12 cellular contexts compared by ENCODE assay signal in genomic region chr12:131927110-131928079, GRCh38. TPM values are rescaled to one million over a fixed set of nuclear protein-coding genes. Genes with fewer than 3 reads are reported as not detected.
DNase-seq lines count a peak whose midpoint lies in the region; ATAC-seq lines count a peak whose summit lies in the region.
"Had no signal": no experiment of that assay in that cellular context is flagged by ENCODE, and none has a peak within 500 bp of the region (broad histone marks: within the 10 kb centered on the region; RNA-seq: fewer than 3 reads in every experiment).

No MANE protein-coding gene starts in this region.

- peak overlapping the region; percentile 28 to 31 for H2BK12ac ChIP-seq in mesenchymal stem cell (ENCODE audit: low read length in 2 of 2)

- DNase-seq in ELF-1 (ENCODE audit: low read depth, low spot score) (peak; percentile 26), mesenchymal stem cell (no peak), UCSD-AML1 (lab: John Stamatoyannopoulos, UW; ENCODE audit: unreplicated experiment) (no peak), NOMO-1 (lab: John Stamatoyannopoulos, UW; ENCODE audit: unreplicated experiment in 2 of 2) (no peak), HuH-7 (ENCODE audit: low spot score) (no peak)
- DNase-seq: DMS79, NCI-H1930, occipital lobe, testis had no signal

- H4K91ac ChIP-seq in mesenchymal stem cell (ENCODE audit: low read length): peak overlapping the region; percentile 1

- peak overlapping the region; percentile 76 for H3K27ac Mint-ChIP-seq in activated T-helper 17 cell treated with anti-CD3 and anti-CD28 coated beads, Interleukin-2, amount 50 U/mL, for 72 hours

- H2BK15ac ChIP-seq in mesenchymal stem cell (ENCODE audit: low read depth, poor library complexity, severe bottlenecking): no peak overlapping the region

- H3K14ac ChIP-seq in mesenchymal stem cell (ENCODE audit: low read length in 2 of 2): no peak overlapping the region

- no peak overlapping the region for H2BK120ac ChIP-seq in mesenchymal stem cell (ENCODE audit: low read depth, low read length)

- H4K20me1 ChIP-seq in BLaER1: peaks cover 40% of the 10 kb centered on the region

- ATAC-seq in activated T-helper 17 cell treated with anti-CD3 and anti-CD28 coated beads, Interleukin-2, amount 50 U/mL, for 72 hours (replicated peaks): no peak
- no peak for ATAC-seq in HG03378 (IDR thresholded peaks at IDR 0.05; ENCODE audit: unreplicated experiment)

- peaks cover 30% of the 10 kb centered on the region for H3K36me3 Mint-ChIP-seq in activated T-helper 17 cell treated with anti-CD3 and anti-CD28 coated beads, Interleukin-2, amount 50 U/mL, for 72 hours (ENCODE audit: low read depth)

- H3K27ac ChIP-seq in BLaER1 (0 out of 2 replicates have a peak overlapping the region, but pooled peaks have one; percentile 91), mesenchymal stem cell (ENCODE audit: low read length, poor library complexity, severe bottlenecking) (no peak overlapping the region)

- H3K4me3 Mint-ChIP-seq in activated T-helper 17 cell treated with anti-CD3 and anti-CD28 coated beads, Interleukin-2, amount 50 U/mL, for 72 hours: peak overlapping the region; percentile 90

- H3K36me3 ChIP-seq in BLaER1 (peaks cover 25% of the 10 kb centered on the region), mesenchymal stem cell (ENCODE audit: control insufficient read depth in 1 of 2, insufficient read depth in 2 of 2, low read depth in 1 of 2, low read length in 2 of 2) (peaks cover 11 to 18% of the 10 kb centered on the region in 2 experiments)

- H3K9me3 Mint-ChIP-seq in activated T-helper 17 cell treated with anti-CD3 and anti-CD28 coated beads, Interleukin-2, amount 50 U/mL, for 72 hours: no peaks in the 10 kb centered on the region

- H3K23ac ChIP-seq in mesenchymal stem cell (ENCODE audit: low read length in 2 of 2): no peak overlapping the region

- H3K27me3 Mint-ChIP-seq in activated T-helper 17 cell treated with anti-CD3 and anti-CD28 coated beads, Interleukin-2, amount 50 U/mL, for 72 hours: no peaks in the 10 kb centered on the region

- no peak overlapping the region for H2AK5ac ChIP-seq in mesenchymal stem cell (ENCODE audit: low read length, severe bottlenecking)

- peaks cover 14% of the 10 kb centered on the region for H3K79me1 ChIP-seq in mesenchymal stem cell (replicated peaks; ENCODE audit: low read length, poor library complexity, severe bottlenecking)

- H3K4ac ChIP-seq in mesenchymal stem cell (ENCODE audit: low read depth in 1 of 2, low read length in 2 of 2): no peak overlapping the region

- no peak overlapping the region for H2BK5ac ChIP-seq in mesenchymal stem cell (ENCODE audit: low read depth, low read length, poor library complexity, severe bottlenecking)

- no peak overlapping the region for H2AFZ ChIP-seq in mesenchymal stem cell (ENCODE audit: low read depth, low read length)

- WGBS in mesenchymal stem cell: 88% methylated on average over 21 of the region's 24 CpGs

- no peak overlapping the region for H4K8ac ChIP-seq in mesenchymal stem cell (ENCODE audit: low read length)

- H3K9me3 ChIP-seq in BLaER1 (no peaks in the 10 kb centered on the region; the same call in none of the 2 replicates), mesenchymal stem cell (ENCODE audit: control insufficient read depth, low read length) (no peaks in the 10 kb centered on the region)
- H3K9me3 ChIP-seq: testis had no signal

- H3K27me3 ChIP-seq in BLaER1 (no peaks in the 10 kb centered on the region), mesenchymal stem cell (ENCODE audit: control insufficient read depth in 1 of 2, insufficient read depth in 1 of 2, low read length in 2 of 2) (no peaks in the 10 kb centered on the region)
- H3K27me3 ChIP-seq: testis had no signal

- H3K4me1 Mint-ChIP-seq in activated T-helper 17 cell treated with anti-CD3 and anti-CD28 coated beads, Interleukin-2, amount 50 U/mL, for 72 hours: peaks cover 6% of the 10 kb centered on the region

- H3K9ac ChIP-seq in BLaER1 (no peak overlapping the region; the same call in 1 of the 2 replicates), mesenchymal stem cell (ENCODE audit: low read length) (peak overlapping the region; percentile 84)

- no peak overlapping the region for H3K18ac ChIP-seq in mesenchymal stem cell (ENCODE audit: low read depth in 1 of 2, low read length in 2 of 2)

- H3K4me3 ChIP-seq in BLaER1: no peak overlapping the region
- no peak overlapping the region for H3K4me3 ChIP-seq in mesenchymal stem cell (ENCODE audit: insufficient read depth in 1 of 2, low read depth in 1 of 2, low read length in 2 of 2)

- H3K4me2 ChIP-seq in BLaER1 (peak overlapping the region; percentile 90), mesenchymal stem cell (ENCODE audit: low read length, poor library complexity, severe bottlenecking) (no peak overlapping the region)

- H3K4me1 ChIP-seq in BLaER1: peaks cover 65% of the 10 kb centered on the region
- peaks cover 12% of the 10 kb centered on the region for H3K4me1 ChIP-seq in mesenchymal stem cell (ENCODE audit: control insufficient read depth, insufficient read depth, low read depth, low read length)

RNA-seq across cellular contexts. Expression of gene PUS1, which starts 1.7 kb away (rescaled TPM):
- total RNA-seq in activated T-helper 17 cell treated with anti-CD3 and anti-CD28 coated beads, Interleukin-2, amount 50 U/mL, for 72 hours: 10 to 100 TPM; 31.5 to 75.2 TPM
- 10.5 TPM for polyA plus RNA-seq in mesenchymal stem cell (2013, experiment 1 of 2)
- polyA plus RNA-seq in mesenchymal stem cell (2013, experiment 2 of 2): 10.3 TPM

RNA-seq across cellular contexts. Expression of gene EP400, which starts 22.3 kb away (rescaled TPM):
- total RNA-seq in activated T-helper 17 cell treated with anti-CD3 and anti-CD28 coated beads, Interleukin-2, amount 50 U/mL, for 72 hours: 10 to 100 TPM; 47.1 to 60.0 TPM
- 12.8 TPM for polyA plus RNA-seq in mesenchymal stem cell (2013, experiment 1 of 2)
- 11.6 TPM for polyA plus RNA-seq in mesenchymal stem cell (2013, experiment 2 of 2)

RNA-seq across cellular contexts. Expression of gene ULK1, which starts 33.0 kb away (rescaled TPM):
- 10 to 100 TPM; 14.7 to 21.5 TPM for total RNA-seq in activated T-helper 17 cell treated with anti-CD3 and anti-CD28 coated beads, Interleukin-2, amount 50 U/mL, for 72 hours
- 18.5 TPM for polyA plus RNA-seq in mesenchymal stem cell (2013, experiment 1 of 2)
- 17.7 TPM for polyA plus RNA-seq in mesenchymal stem cell (2013, experiment 2 of 2)
